In the genomic region with DNA sequence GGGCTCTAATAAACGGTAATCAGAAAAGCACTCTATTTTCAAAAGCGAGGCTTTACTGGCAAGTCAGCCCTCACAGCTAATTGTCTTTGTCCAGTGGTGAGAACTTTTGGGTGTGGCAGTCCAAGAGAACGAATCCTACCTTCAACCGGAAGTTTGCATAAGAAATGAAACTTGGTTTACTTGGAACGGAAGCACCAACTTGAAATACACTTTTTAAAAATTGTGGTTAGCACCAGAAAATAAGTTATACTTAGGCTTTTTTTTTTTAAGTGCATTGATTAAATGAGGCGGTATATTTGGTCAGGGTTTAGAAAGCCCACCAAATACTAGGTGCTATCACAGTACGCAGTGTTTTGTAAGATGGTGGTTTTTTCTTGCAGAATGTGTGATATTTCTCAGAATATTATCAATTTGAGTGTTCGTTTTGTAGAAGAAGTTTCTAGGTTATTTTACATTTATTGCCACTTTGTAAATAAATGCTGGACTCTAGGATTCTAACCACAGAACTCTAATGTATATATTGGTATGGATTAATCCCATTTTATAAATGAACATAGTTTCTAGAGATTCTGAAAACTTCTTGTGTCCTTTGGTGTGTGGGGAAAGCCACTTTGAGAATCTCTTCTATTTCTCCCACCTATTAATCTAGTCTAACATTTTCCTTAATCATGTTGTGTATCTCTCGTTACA, we compare ENCODE assay signal across 2 cellular contexts.
A peak's percentile ranks its signal among the peaks of the same experiment; 100 is the strongest.
TF ChIP-seq lines count a peak whose summit lies in the region.

No MANE protein-coding gene starts in this region.

TF ChIP-seq in K562, 482 proteins besides CTCF, POLR2A, EP300 and RAD21 (continues in another document):
- TF ChIP-seq ZNF589 (CRISPR knock-in tag; IDR thresholded peaks at IDR 0.05; ENCODE audit: low read depth): no peak
- TF ChIP-seq KLF13 (tag; IDR thresholded peaks at IDR 0.05; ENCODE audit: borderline replicate concordance, low read depth): 0 out of 2 replicates have a peak, but pooled peaks have one; percentile 17
- TF ChIP-seq FOXK1 (CRISPR knock-in tag; IDR thresholded peaks at IDR 0.05; ENCODE audit: borderline replicate concordance): no peak
- 0 out of 2 replicates have a peak, but pooled peaks have one; percentile 5 for TF ChIP-seq LCOR (CRISPR knock-in tag; IDR thresholded peaks at IDR 0.05)
- TF ChIP-seq, protein P1, sequence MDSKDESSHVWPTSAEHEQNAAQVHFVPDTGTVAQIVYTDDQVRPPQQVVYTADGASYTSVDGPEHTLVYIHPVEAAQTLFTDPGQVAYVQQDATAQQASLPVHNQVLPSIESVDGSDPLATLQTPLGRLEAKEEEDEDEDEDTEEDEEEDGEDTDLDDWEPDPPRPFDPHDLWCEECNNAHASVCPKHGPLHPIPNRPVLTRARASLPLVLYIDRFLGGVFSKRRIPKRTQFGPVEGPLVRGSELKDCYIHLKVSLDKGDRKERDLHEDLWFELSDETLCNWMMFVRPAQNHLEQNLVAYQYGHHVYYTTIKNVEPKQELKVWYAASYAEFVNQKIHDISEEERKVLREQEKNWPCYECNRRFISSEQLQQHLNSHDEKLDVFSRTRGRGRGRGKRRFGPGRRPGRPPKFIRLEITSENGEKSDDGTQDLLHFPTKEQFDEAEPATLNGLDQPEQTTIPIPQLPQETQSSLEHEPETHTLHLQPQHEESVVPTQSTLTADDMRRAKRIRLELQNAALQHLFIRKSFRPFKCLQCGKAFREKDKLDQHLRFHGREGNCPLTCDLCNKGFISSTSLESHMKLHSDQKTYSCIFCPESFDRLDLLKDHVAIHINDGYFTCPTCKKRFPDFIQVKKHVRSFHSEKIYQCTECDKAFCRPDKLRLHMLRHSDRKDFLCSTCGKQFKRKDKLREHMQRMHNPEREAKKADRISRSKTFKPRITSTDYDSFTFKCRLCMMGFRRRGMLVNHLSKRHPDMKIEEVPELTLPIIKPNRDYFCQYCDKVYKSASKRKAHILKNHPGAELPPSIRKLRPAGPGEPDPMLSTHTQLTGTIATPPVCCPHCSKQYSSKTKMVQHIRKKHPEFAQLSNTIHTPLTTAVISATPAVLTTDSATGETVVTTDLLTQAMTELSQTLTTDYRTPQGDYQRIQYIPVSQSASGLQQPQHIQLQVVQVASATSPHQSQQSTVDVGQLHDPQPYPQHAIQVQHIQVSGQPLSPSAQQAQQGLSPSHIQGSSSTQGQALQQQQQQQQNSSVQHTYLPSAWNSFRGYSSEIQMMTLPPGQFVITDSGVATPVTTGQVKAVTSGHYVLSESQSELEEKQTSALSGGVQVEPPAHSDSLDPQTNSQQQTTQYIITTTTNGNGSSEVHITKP (IDR thresholded peaks at IDR 0.05; ENCODE audit: partially characterized antibody): no peak
- 0 out of 2 replicates have a peak, but pooled peaks have one; percentile 37 for TF ChIP-seq GABPB1 (CRISPR knock-in tag; IDR thresholded peaks at IDR 0.05)
- TF ChIP-seq LARP7 (IDR thresholded peaks at IDR 0.05): no peak
- TF ChIP-seq POLR2G (IDR thresholded peaks at IDR 0.05; ENCODE audit: low read depth, low read length): peak; percentile 62; the same call in 1 of the 2 replicates
- TF ChIP-seq, protein P2, sequence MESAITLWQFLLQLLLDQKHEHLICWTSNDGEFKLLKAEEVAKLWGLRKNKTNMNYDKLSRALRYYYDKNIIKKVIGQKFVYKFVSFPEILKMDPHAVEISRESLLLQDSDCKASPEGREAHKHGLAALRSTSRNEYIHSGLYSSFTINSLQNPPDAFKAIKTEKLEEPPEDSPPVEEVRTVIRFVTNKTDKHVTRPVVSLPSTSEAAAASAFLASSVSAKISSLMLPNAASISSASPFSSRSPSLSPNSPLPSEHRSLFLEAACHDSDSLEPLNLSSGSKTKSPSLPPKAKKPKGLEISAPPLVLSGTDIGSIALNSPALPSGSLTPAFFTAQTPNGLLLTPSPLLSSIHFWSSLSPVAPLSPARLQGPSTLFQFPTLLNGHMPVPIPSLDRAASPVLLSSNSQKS (CRISPR knock-in tag; IDR thresholded peaks at IDR 0.05): 0 out of 2 replicates have a peak, but pooled peaks have one; percentile 60
- peak; percentile 25 for TF ChIP-seq ZFP36 (IDR thresholded peaks at IDR 0.05; ENCODE audit: low read depth, low read length, partially characterized antibody)
- TF ChIP-seq CEBPG (CRISPR knock-in tag; IDR thresholded peaks at IDR 0.05): no peak
- peak in 1 of 2 experiments; percentile 18; a peak in 1 of 4 replicates for TF ChIP-seq CEBPG (tag; conservative IDR thresholded peaks at IDR 0.05 in 1 of 2, IDR thresholded peaks at IDR 0.05 in 1 of 2)
- TF ChIP-seq ARID2 (IDR thresholded peaks at IDR 0.05): no peak
- no peak for TF ChIP-seq TCFL5 (CRISPR knock-in tag; conservative IDR thresholded peaks at IDR 0.05)
- peak; percentile 37 for TF ChIP-seq TAF1 (IDR thresholded peaks at IDR 0.05; ENCODE audit: control insufficient read depth, extremely low read depth, insufficient read depth, low read length, severe bottlenecking)
- TF ChIP-seq ZEB2 (IDR thresholded peaks at IDR 0.05): 0 out of 2 replicates have a peak, but pooled peaks have one; percentile 18
- TF ChIP-seq U2AF1 (optimal IDR thresholded peaks at IDR 0.05; ENCODE audit: low read depth, low read length): peak; percentile 30
- peak in 1 of 2 experiments; percentile 7; a peak in 1 of 4 replicates for TF ChIP-seq FOXA3 (CRISPR knock-in tag; conservative IDR thresholded peaks at IDR 0.05 in 1 of 2, IDR thresholded peaks at IDR 0.05 in 1 of 2)
- no peak for TF ChIP-seq ZNF830 (CRISPR knock-in tag; IDR thresholded peaks at IDR 0.05)
- TF ChIP-seq TAF7 (tag; IDR thresholded peaks at IDR 0.05): no peak
- TF ChIP-seq ZNF551 (CRISPR knock-in tag; IDR thresholded peaks at IDR 0.05): 0 out of 2 replicates have a peak, but pooled peaks have one; percentile 7
- TF ChIP-seq, protein P3, sequence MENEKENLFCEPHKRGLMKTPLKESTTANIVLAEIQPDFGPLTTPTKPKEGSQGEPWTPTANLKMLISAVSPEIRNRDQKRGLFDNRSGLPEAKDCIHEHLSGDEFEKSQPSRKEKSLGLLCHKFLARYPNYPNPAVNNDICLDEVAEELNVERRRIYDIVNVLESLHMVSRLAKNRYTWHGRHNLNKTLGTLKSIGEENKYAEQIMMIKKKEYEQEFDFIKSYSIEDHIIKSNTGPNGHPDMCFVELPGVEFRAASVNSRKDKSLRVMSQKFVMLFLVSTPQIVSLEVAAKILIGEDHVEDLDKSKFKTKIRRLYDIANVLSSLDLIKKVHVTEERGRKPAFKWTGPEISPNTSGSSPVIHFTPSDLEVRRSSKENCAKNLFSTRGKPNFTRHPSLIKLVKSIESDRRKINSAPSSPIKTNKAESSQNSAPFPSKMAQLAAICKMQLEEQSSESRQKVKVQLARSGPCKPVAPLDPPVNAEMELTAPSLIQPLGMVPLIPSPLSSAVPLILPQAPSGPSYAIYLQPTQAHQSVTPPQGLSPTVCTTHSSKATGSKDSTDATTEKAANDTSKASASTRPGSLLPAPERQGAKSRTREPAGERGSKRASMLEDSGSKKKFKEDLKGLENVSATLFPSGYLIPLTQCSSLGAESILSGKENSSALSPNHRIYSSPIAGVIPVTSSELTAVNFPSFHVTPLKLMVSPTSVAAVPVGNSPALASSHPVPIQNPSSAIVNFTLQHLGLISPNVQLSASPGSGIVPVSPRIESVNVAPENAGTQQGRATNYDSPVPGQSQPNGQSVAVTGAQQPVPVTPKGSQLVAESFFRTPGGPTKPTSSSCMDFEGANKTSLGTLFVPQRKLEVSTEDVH (IDR thresholded peaks at IDR 0.05; ENCODE audit: low read depth, partially characterized antibody): peak; percentile 45
- TF ChIP-seq ZNF354B (CRISPR knock-in tag; IDR thresholded peaks at IDR 0.05): 0 out of 2 replicates have a peak, but pooled peaks have one; percentile 26
- TF ChIP-seq SMAD1 (IDR thresholded peaks at IDR 0.05; ENCODE audit: low read depth, low read length, partially characterized antibody): peak; percentile 42
- TF ChIP-seq ZBTB8A (IDR thresholded peaks at IDR 0.05; ENCODE audit: partially characterized antibody): no peak

TF ChIP-seq in liver, 16 proteins besides CTCF, POLR2A, EP300 and RAD21:
- peak; percentile 74 for TF ChIP-seq TAF1 (conservative IDR thresholded peaks at IDR 0.05)
- TF ChIP-seq FOXA2 (IDR thresholded peaks at IDR 0.05): no peak
- peak; percentile 70 to 85 for TF ChIP-seq GABPA (IDR thresholded peaks at IDR 0.05 in 1 of 2, conservative IDR thresholded peaks at IDR 0.05 in 1 of 2)
- TF ChIP-seq SP1 (IDR thresholded peaks at IDR 0.05): no peak
- TF ChIP-seq HNF4G (IDR thresholded peaks at IDR 0.05): no peak
- TF ChIP-seq HNF4A (conservative IDR thresholded peaks at IDR 0.05): peak in 1 of 2 donors; percentile 39
- TF ChIP-seq, protein P4, sequence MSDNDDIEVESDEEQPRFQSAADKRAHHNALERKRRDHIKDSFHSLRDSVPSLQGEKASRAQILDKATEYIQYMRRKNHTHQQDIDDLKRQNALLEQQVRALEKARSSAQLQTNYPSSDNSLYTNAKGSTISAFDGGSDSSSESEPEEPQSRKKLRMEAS (IDR thresholded peaks at IDR 0.05): peak; percentile 24
- TF ChIP-seq, protein P5, sequence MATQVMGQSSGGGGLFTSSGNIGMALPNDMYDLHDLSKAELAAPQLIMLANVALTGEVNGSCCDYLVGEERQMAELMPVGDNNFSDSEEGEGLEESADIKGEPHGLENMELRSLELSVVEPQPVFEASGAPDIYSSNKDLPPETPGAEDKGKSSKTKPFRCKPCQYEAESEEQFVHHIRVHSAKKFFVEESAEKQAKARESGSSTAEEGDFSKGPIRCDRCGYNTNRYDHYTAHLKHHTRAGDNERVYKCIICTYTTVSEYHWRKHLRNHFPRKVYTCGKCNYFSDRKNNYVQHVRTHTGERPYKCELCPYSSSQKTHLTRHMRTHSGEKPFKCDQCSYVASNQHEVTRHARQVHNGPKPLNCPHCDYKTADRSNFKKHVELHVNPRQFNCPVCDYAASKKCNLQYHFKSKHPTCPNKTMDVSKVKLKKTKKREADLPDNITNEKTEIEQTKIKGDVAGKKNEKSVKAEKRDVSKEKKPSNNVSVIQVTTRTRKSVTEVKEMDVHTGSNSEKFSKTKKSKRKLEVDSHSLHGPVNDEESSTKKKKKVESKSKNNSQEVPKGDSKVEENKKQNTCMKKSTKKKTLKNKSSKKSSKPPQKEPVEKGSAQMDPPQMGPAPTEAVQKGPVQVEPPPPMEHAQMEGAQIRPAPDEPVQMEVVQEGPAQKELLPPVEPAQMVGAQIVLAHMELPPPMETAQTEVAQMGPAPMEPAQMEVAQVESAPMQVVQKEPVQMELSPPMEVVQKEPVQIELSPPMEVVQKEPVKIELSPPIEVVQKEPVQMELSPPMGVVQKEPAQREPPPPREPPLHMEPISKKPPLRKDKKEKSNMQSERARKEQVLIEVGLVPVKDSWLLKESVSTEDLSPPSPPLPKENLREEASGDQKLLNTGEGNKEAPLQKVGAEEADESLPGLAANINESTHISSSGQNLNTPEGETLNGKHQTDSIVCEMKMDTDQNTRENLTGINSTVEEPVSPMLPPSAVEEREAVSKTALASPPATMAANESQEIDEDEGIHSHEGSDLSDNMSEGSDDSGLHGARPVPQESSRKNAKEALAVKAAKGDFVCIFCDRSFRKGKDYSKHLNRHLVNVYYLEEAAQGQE (IDR thresholded peaks at IDR 0.05): peak; percentile 51
- TF ChIP-seq RXRA (IDR thresholded peaks at IDR 0.05): no peak
